In genomic region chr11:111441443-111441842, GRCh38 we compare ENCODE assay signal across 12 cellular contexts.
DNase-seq lines count a peak whose midpoint lies in the region; ATAC-seq, FAIRE-seq and TF ChIP-seq lines count a peak whose summit lies in the region.
"Had no signal": no experiment of that assay in that cellular context is flagged by ENCODE, and none has a peak within 500 bp of the region (broad histone marks: within the 10 kb centered on the region; RNA-seq: fewer than 3 reads in every experiment).

No MANE protein-coding gene starts in this region.

- FAIRE-seq in GM12892 (lab: Jason Lieb, UNC) = peak; percentile 61

- CTCF ChIA-PET in AG04450 (lab: Charles Lee) = interaction anchor here (1.0 kb wide), 1 partner anchor 13 kb away, joined by 3 read pairs; no protein-coding TSS in a partner anchor

- no peak for ATAC-seq in HG03460 (IDR thresholded peaks at IDR 0.05; ENCODE audit: unreplicated experiment)

- TF ChIP-seq CTCF in AG04450 (IDR thresholded peaks at IDR 0.05; ENCODE audit: low read depth, low read length) = no peak
- no peak for TF ChIP-seq CTCF in kidney epithelial cell (IDR thresholded peaks at IDR 0.05; ENCODE audit: insufficient read depth, low read length, poor library complexity, severe bottlenecking)

- H3K4me3 ChIP-seq in AG04450 (ENCODE audit: low read depth, low read length) (no peak overlapping the region), kidney epithelial cell (ENCODE audit: low read depth, low read length) (no peak overlapping the region)
- H3K4me3 ChIP-seq: dorsolateral prefrontal cortex had no signal

- peak; percentile 91 for DNase-seq in AG04450 (ENCODE audit: low read depth, low spot score)
- DNase-seq in GM12892 (ENCODE audit: insufficient read length) = no peak
- DNase-seq in amniotic epithelial cell (ENCODE audit: low read depth) = peak; percentile 99
- DNase-seq in kidney epithelial cell (ENCODE audit: low read depth) = peak; percentile 74
- DNase-seq in NCI-H2196 (lab: John Stamatoyannopoulos, UW; ENCODE audit: unreplicated experiment) = no peak
- no peak for DNase-seq in cerebellum (ENCODE audit: low spot score)
- no peak for DNase-seq in central memory CD4-positive, alpha-beta T cell
- DNase-seq: CD8-positive, alpha-beta memory T cell; dorsolateral prefrontal cortex; naive B cell; NCI-H146 had no signal

- H3K27me3 ChIP-seq in AG04450 (ENCODE audit: control insufficient read depth, insufficient read depth, low read length) (no peaks in the 10 kb centered on the region), kidney epithelial cell (ENCODE audit: control insufficient read depth, insufficient read depth, low read length) (no peaks in the 10 kb centered on the region)
- H3K27me3 ChIP-seq: dorsolateral prefrontal cortex had no signal

- POLR2A ChIA-PET in AG04450 (lab: Yijun Ruan, JAX) = interaction anchor here (1.2 kb wide), 1 partner anchor 106 kb away, joined by 3 read pairs; no protein-coding TSS in a partner anchor

- H3K27ac ChIP-seq in AG04450 (ENCODE audit: low read depth, low read length) = peak overlapping the region; percentile 89
- H3K27ac ChIP-seq: dorsolateral prefrontal cortex had no signal

- no peaks in the 10 kb centered on the region for H3K9me3 ChIP-seq in AG04450 (ENCODE audit: control insufficient read depth, insufficient read depth, low read length)

- no peaks in the 10 kb centered on the region for H3K36me3 ChIP-seq in kidney epithelial cell (ENCODE audit: control insufficient read depth, insufficient read depth, low read length)

- TF ChIP-seq POLR2A in GM12892 (IDR thresholded peaks at IDR 0.05; ENCODE audit: low read depth, low read length) = no peak

Comparison
In these comparisons a context has a peak if more than half of its experiments do, and no peak if none do; other contexts are left out.
1. DNase-seq: peak in AG04450 (single experiment), amniotic epithelial cell (single experiment) and kidney epithelial cell (single experiment); none in GM12892 (single experiment), NCI-H2196 (single experiment), cerebellum (single experiment) and central memory CD4-positive, alpha-beta T cell (single experiment).